In genomic region chr14:99619873-99620834, GRCh38 we compare ENCODE assay signal across 1 cellular context.
TF ChIP-seq lines count a peak whose summit lies in the region.

No MANE protein-coding gene starts in this region.

TF ChIP-seq in HepG2, 621 proteins besides CTCF, POLR2A, EP300 and RAD21 (continued from another document):
- no peak for TF ChIP-seq THAP9 (CRISPR knock-in tag; IDR thresholded peaks at IDR 0.05; ENCODE audit: borderline replicate concordance)
- no peak for TF ChIP-seq GABPA (IDR thresholded peaks at IDR 0.05; ENCODE audit: low read depth, low read length)
- TF ChIP-seq GABPA (CRISPR knock-in tag; IDR thresholded peaks at IDR 0.05; ENCODE audit: low read depth) = peak; percentile 32; the same call in 1 of the 2 replicates
- TF ChIP-seq ZNF30 (CRISPR knock-in tag; IDR thresholded peaks at IDR 0.05) = no peak
